In genomic region chr16:86881118-86881510, GRCh38 we compare ENCODE assay signal across 27 cellular contexts.
"Had no signal": no experiment of that assay in that cellular context is flagged by ENCODE, and none has a peak within 500 bp of the region (broad histone marks: within the 10 kb centered on the region; RNA-seq: fewer than 3 reads in every experiment).

No MANE protein-coding gene starts in this region.

- H3K4me3 Mint-ChIP-seq: naive thymus-derived CD4-positive, alpha-beta T cell; natural killer cell; nephron progenitor cell; neural crest cell; stimulated activated memory B cell treated with anti-CD40 and anti-IgM and Interleukin-4, amounts not matched to agents 10 μg/mL and 1 μg/mL and 100 μg/mL, for 72 hours; stimulated activated naive CD8-positive, alpha-beta T cell treated with anti-CD3 and anti-CD28 coated beads, Interleukin-15, amount 100 ng/mL, for 72 hours; type B pancreatic cell had no signal

- H3K27ac Mint-ChIP-seq: naive thymus-derived CD4-positive, alpha-beta T cell; natural killer cell; nephron progenitor cell; progenitor cell of endocrine pancreas; stimulated activated memory B cell treated with anti-CD40 and anti-IgM and Interleukin-4, amounts not matched to agents 10 μg/mL and 1 μg/mL and 100 μg/mL, for 72 hours; stimulated activated naive CD8-positive, alpha-beta T cell treated with anti-CD3 and anti-CD28 coated beads, Interleukin-15, amount 100 ng/mL, for 72 hours; type B pancreatic cell had no signal

- H3K36me3 Mint-ChIP-seq: natural killer cell; stimulated activated memory B cell treated with anti-CD40 and anti-IgM and Interleukin-4, amounts not matched to agents 10 μg/mL and 1 μg/mL and 100 μg/mL, for 72 hours; type B pancreatic cell had no signal

- DNase-seq: naive thymus-derived CD4-positive, alpha-beta T cell; natural killer cell; nephron progenitor cell; occipital lobe; psoas muscle; right cardiac atrium; right lobe of liver; sigmoid colon; small intestine; stimulated activated CD4-positive, alpha-beta T cell treated with anti-CD3 and anti-CD28 coated beads, Interleukin-15, amount 100 ng/mL, for 24 hours; stimulated activated CD4-positive, alpha-beta T cell treated with anti-CD3 and anti-CD28 coated beads, Interleukin-2, amount 100 ng/mL, for 24 hours; stimulated activated CD4-positive, alpha-beta T cell treated with anti-CD3 and anti-CD28 coated beads, Interleukin-4, amount 100 ng/mL, for 1 hour; stimulated activated CD4-positive, alpha-beta T cell treated with anti-CD3 and anti-CD28 coated beads, Interleukin-4, amount 100 ng/mL, for 4 hours; stimulated activated CD8-positive, alpha-beta memory T cell treated with anti-CD3 and anti-CD28 coated beads, Interleukin-4, amount 100 ng/mL, for 48 hours; stimulated activated naive CD4-positive, alpha-beta T cell; stimulated activated naive CD8-positive, alpha-beta T cell treated with anti-CD3 and anti-CD28 coated beads, Interleukin-15, amount 100 ng/mL, for 72 hours; stimulated activated naive CD8-positive, alpha-beta T cell treated with anti-CD3 and anti-CD28 coated beads, Interleukin-15, Interleukin-2, amounts not matched to agents 100 U/mL and 50 U/mL, for 24 hours; substantia nigra; testis; tibial artery; transverse colon; uterus had no signal

- ATAC-seq: naive thymus-derived CD4-positive, alpha-beta T cell; natural killer cell; psoas muscle; right cardiac atrium; right lobe of liver; stimulated activated memory B cell treated with anti-CD40 and anti-IgM and Interleukin-4, amounts not matched to agents 10 μg/mL and 1 μg/mL and 100 μg/mL, for 72 hours; stimulated activated naive CD8-positive, alpha-beta T cell treated with anti-CD3 and anti-CD28 coated beads, Interleukin-15, amount 100 ng/mL, for 72 hours; stimulated activated naive CD8-positive, alpha-beta T cell treated with anti-CD3 and anti-CD28 coated beads, Interleukin-15, Interleukin-2, amounts not matched to agents 100 U/mL and 50 U/mL, for 24 hours; upper lobe of right lung had no signal

- H3K9me3 Mint-ChIP-seq: natural killer cell, nephron progenitor cell, neural crest cell, type B pancreatic cell had no signal

- H3K4me1 Mint-ChIP-seq: natural killer cell; stimulated activated memory B cell treated with anti-CD40 and anti-IgM and Interleukin-4, amounts not matched to agents 10 μg/mL and 1 μg/mL and 100 μg/mL, for 72 hours; stimulated activated naive CD8-positive, alpha-beta T cell treated with anti-CD3 and anti-CD28 coated beads, Interleukin-15, amount 100 ng/mL, for 72 hours had no signal
